19 cellular contexts compared by ENCODE assay signal in the genomic region with DNA sequence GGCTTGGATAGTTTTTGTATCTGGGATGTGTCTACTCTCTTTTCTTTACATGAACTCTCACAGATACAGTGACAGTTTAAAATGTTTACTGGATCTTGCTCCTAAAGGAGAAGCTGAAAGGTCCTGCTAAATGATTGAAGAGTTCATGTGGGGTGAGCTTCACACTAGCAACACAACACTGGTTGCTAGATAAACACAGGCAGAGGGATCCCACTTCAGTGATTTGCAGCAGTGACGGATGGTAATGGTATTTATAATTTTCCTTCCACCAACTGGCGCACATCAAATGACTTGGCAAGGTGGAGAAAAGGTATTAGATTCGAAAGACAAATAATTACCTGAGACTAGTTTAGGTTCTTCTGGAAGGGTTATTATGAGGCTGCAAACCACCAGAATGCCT.
"Had no signal": no experiment of that assay in that cellular context is flagged by ENCODE, and none has a peak within 500 bp of the region (broad histone marks: within the 10 kb centered on the region; RNA-seq: fewer than 3 reads in every experiment).

No MANE protein-coding gene starts in this region.

- H3K4me2 ChIP-seq: neural progenitor cell had no signal

- DNase-seq: activated CD4-positive, alpha-beta memory T cell treated with anti-CD3 and anti-CD28 coated beads, Interleukin-2, amount 10 ng/mL, durations not matched to agents 7 days and 5 days; activated CD4-positive, alpha-beta T cell treated with anti-CD3 and anti-CD28 coated beads, Interleukin-2, amount 10 ng/mL, durations not matched to agents 24 days and 14 days; activated effector memory CD4-positive, alpha-beta T cell treated with anti-CD3 and anti-CD28 coated beads, Interleukin-2, amount 50 U/mL, for 16 hours; activated naive CD4-positive, alpha-beta T cell treated with anti-CD3 and anti-CD28 coated beads, Interleukin-2, amount 10 ng/mL, durations not matched to agents 7 days and 5 days; amygdala; cerebellar nuclear complex; cortex of kidney; endodermal cell; kidney; naive B cell; retina; stimulated activated CD4-positive, alpha-beta T cell treated with anti-CD3 and anti-CD28 coated beads, Interleukin-4, amount 100 ng/mL, for 24 hours; substantia nigra; T-cell; thyroid gland; upper lobe of right lung had no signal

- H3K4me3 ChIP-seq: gastroesophageal sphincter, neural progenitor cell, thyroid gland, upper lobe of right lung had no signal

- H2AFZ ChIP-seq: neural progenitor cell had no signal

- H3K9ac ChIP-seq: neural progenitor cell had no signal

- H3K27ac ChIP-seq: gastroesophageal sphincter, neural progenitor cell, thyroid gland, upper lobe of right lung, VCaP had no signal

- H3K27me3 ChIP-seq: gastroesophageal sphincter, neural progenitor cell, thyroid gland, upper lobe of right lung had no signal

- H3K36me3 ChIP-seq: gastroesophageal sphincter, neural progenitor cell, thyroid gland, upper lobe of right lung had no signal

- H3K9me3 ChIP-seq: gastroesophageal sphincter, thyroid gland, upper lobe of right lung had no signal

- H3K4me1 ChIP-seq: gastroesophageal sphincter, neural progenitor cell, thyroid gland, upper lobe of right lung had no signal
